In the genomic region with DNA sequence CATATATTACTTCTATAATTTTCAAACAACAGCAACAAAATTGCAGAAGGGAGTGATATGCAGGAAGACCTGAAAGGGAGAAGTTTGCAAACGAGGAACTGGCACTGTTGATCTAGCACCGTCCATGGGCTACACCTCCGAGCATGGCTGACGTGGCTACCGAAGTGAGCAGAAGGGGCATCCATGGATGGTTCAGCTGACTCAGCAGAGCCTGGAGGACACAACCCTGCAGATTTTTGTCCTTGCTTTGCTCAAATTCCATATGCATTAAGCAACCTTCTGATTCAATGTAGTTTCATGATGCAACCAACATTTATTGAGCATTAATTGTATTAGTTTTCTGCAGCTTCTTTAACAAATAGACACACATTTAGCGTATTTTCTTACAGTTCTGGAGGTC, we compare ENCODE assay signal across 19 cellular contexts.
DNase-seq lines count a peak whose midpoint lies in the region; ATAC-seq, FAIRE-seq and TF ChIP-seq lines count a peak whose summit lies in the region.
"Had no signal": no experiment of that assay in that cellular context is flagged by ENCODE, and none has a peak within 500 bp of the region (broad histone marks: within the 10 kb centered on the region; RNA-seq: fewer than 3 reads in every experiment).

No MANE protein-coding gene starts in this region.

- no peak overlapping the region for H2BK5ac ChIP-seq in IMR-90 (ENCODE audit: low read depth, low read length, poor library complexity, severe bottlenecking)

- H3K9me3 Mint-ChIP-seq in osteocyte (ENCODE audit: unreplicated experiment) (peaks cover 14% of the 10 kb centered on the region), endothelial cell (ENCODE audit: unreplicated experiment) (no peaks in the 10 kb centered on the region)

- WGBS in A549 (ENCODE audit: missing lambda C conversion rate): 28% methylated on average over 6 of the region's 6 CpGs
- no CpG with 5 or more reads among the region's 6 CpGs for WGBS in IMR-90 (ENCODE audit: extremely low coverage in 2 of 2, insufficient read length in 1 of 2), 2 experiments

- H3K9me3 ChIP-seq in A549 (no peaks in the 10 kb centered on the region), IMR-90 (ENCODE audit: control insufficient read depth, insufficient read depth, low read length) (peaks cover 39% of the 10 kb centered on the region)
- H3K9me3 ChIP-seq: BLaER1, Caco-2 had no signal

- POLR2A ChIA-PET in A549 (lab: Yijun Ruan, JAX) (no interaction called here), IMR-90 (lab: Charles Lee; ENCODE audit: unreplicated experiment) (no interaction called here)

- no peak overlapping the region for H3K14ac ChIP-seq in IMR-90 (replicated peaks; ENCODE audit: low read depth, low read length)

- in situ Hi-C loops in IMR-90 (cut with MboI; ENCODE audit: low sequenced_read_pairs): no loop called here

- no peak overlapping the region for H3K9ac ChIP-seq in IMR-90 (ENCODE audit: low read depth, low read length)
- H3K9ac ChIP-seq: BLaER1 had no signal

- TF ChIP-seq POLR2A in A549 (IDR thresholded peaks at IDR 0.05; ENCODE audit: low read length): no peak
- TF ChIP-seq POLR2A in IMR-90 (IDR thresholded peaks at IDR 0.05; ENCODE audit: low read depth, low read length): no peak

- no peaks in the 10 kb centered on the region for H3K36me3 ChIP-seq in IMR-90 (ENCODE audit: control insufficient read depth, insufficient read depth, low read length)
- H3K36me3 ChIP-seq: BLaER1 had no signal

- no peaks in the 10 kb centered on the region for H3K36me3 Mint-ChIP-seq in osteocyte (ENCODE audit: unreplicated experiment)
- H3K36me3 Mint-ChIP-seq in endothelial cell (ENCODE audit: low read depth, unreplicated experiment): no peaks in the 10 kb centered on the region
- H3K36me3 Mint-ChIP-seq: CD4-positive, CD25-positive, alpha-beta regulatory T cell; CD8-positive, alpha-beta T cell had no signal

- H3K9me1 ChIP-seq in IMR-90 (ENCODE audit: insufficient read depth, low read length): no peaks in the 10 kb centered on the region

- H2BK120ac ChIP-seq in IMR-90 (ENCODE audit: low read depth, low read length): no peak overlapping the region

- dilution Hi-C loops in IMR-90 (cut with HindIII; ENCODE audit: low sequenced_read_pairs, unreplicated experiment): no loop called here

- TF ChIP-seq CTCF in A549 (IDR thresholded peaks at IDR 0.05) (no peak), IMR-90 (conservative IDR thresholded peaks at IDR 0.05; ENCODE audit: low read depth, low read length) (no peak), coronary artery (IDR thresholded peaks at IDR 0.05) (no peak), osteocyte (IDR thresholded peaks at IDR 0.05) (no peak), endothelial cell (IDR thresholded peaks at IDR 0.05; ENCODE audit: unreplicated experiment) (no peak)

- no peak for FAIRE-seq in A549 (lab: Jason Lieb, UNC)
- FAIRE-seq: G401.6, GM12892 had no signal

- CTCF ChIA-PET in A549 (lab: Yijun Ruan, JAX): no interaction called here
- CTCF ChIA-PET in IMR-90 (lab: Yijun Ruan, JAX): no interaction called here

- H3K4me3 ChIP-seq in A549 (no peak overlapping the region), IMR-90 (ENCODE audit: insufficient read depth, low read depth, low read length) (no peak overlapping the region), coronary artery (no peak overlapping the region)
- H3K4me3 ChIP-seq: BLaER1 had no signal

- TF ChIP-seq EP300 in A549 (IDR thresholded peaks at IDR 0.05): no peak

- H2AK9ac ChIP-seq in IMR-90 (replicated peaks; ENCODE audit: low read depth, low read length, poor library complexity): no peak overlapping the region

- H3K27ac ChIP-seq in A549 (no peak overlapping the region), IMR-90 (ENCODE audit: insufficient read depth, low read length) (no peak overlapping the region), coronary artery (no peak overlapping the region)
- H3K27ac ChIP-seq: BLaER1, C4-2B had no signal

- ATAC-seq in A549: no peak
- ATAC-seq in IMR-90 (ENCODE audit: low read depth): no peak
- no peak for ATAC-seq in sciatic nerve
- ATAC-seq: CD8-positive, alpha-beta T cell had no signal

- H3K18ac ChIP-seq in IMR-90 (ENCODE audit: low read depth, low read length): no peak overlapping the region

- H3K27me3 Mint-ChIP-seq in osteocyte (ENCODE audit: unreplicated experiment): no peaks in the 10 kb centered on the region
- H3K27me3 Mint-ChIP-seq in endothelial cell (ENCODE audit: unreplicated experiment): no peaks in the 10 kb centered on the region
- H3K27me3 Mint-ChIP-seq: CD4-positive, CD25-positive, alpha-beta regulatory T cell had no signal

- H3K79me1 ChIP-seq in IMR-90 (ENCODE audit: low read depth in 1 of 2, low read length in 2 of 2): no peaks in the 10 kb centered on the region

- no peak overlapping the region for H2BK15ac ChIP-seq in IMR-90 (ENCODE audit: low read depth, low read length)

- H4K5ac ChIP-seq in IMR-90 (ENCODE audit: low read depth, low read length): no peak overlapping the region

- H3K4me3 Mint-ChIP-seq in osteocyte (ENCODE audit: unreplicated experiment) (no peak overlapping the region), endothelial cell (ENCODE audit: unreplicated experiment) (no peak overlapping the region)
- H3K4me3 Mint-ChIP-seq: B cell; CD4-positive, CD25-positive, alpha-beta regulatory T cell; CD8-positive, alpha-beta T cell had no signal

- H3K27ac Mint-ChIP-seq in osteocyte (ENCODE audit: unreplicated experiment) (no peak overlapping the region), endothelial cell (ENCODE audit: unreplicated experiment) (no peak overlapping the region)
- H3K27ac Mint-ChIP-seq: B cell; CD8-positive, alpha-beta T cell had no signal

- intact Hi-C loops in IMR-90 (cut with micrococcal nuclease): no loop called here
- intact Hi-C loops in sciatic nerve (cut with DNase I): no loop called here

- H2AFZ ChIP-seq in IMR-90 (replicated peaks; ENCODE audit: low read length, poor library complexity): no peak overlapping the region

- H3K56ac ChIP-seq in IMR-90 (ENCODE audit: extremely low read depth, insufficient read depth, low read length): no peak overlapping the region

- no peak overlapping the region for H4K91ac ChIP-seq in IMR-90 (ENCODE audit: insufficient read depth, low read depth, low read length)

- no peak overlapping the region for H2AK5ac ChIP-seq in IMR-90 (ENCODE audit: low read depth, low read length)

- TF ChIP-seq RAD21 in A549 (conservative IDR thresholded peaks at IDR 0.05 in 1 of 2, IDR thresholded peaks at IDR 0.05 in 1 of 2) (no peak), IMR-90 (IDR thresholded peaks at IDR 0.05; ENCODE audit: low read length) (no peak)

- no peaks in the 10 kb centered on the region for H3K4me1 Mint-ChIP-seq in osteocyte (ENCODE audit: unreplicated experiment)
- no peaks in the 10 kb centered on the region for H3K4me1 Mint-ChIP-seq in endothelial cell (ENCODE audit: unreplicated experiment)
- H3K4me1 Mint-ChIP-seq: B cell; CD4-positive, CD25-positive, alpha-beta regulatory T cell had no signal

- H3K27me3 ChIP-seq in IMR-90 (ENCODE audit: control insufficient read depth, insufficient read depth, low read length): no peaks in the 10 kb centered on the region
- H3K27me3 ChIP-seq: BLaER1 had no signal

- DNase-seq in A549 (ENCODE audit: low read depth in 1 of 2, low spot score in 1 of 2): no peak
- DNase-seq in IMR-90: no peak
- peak; percentile 21 for DNase-seq in coronary artery (ENCODE audit: low spot score)
- peak; percentile 15 for DNase-seq in osteocyte (ENCODE audit: extremely low spot score, unreplicated experiment)
- no peak for DNase-seq in sciatic nerve (ENCODE audit: low spot score)
- no peak for DNase-seq in endothelial cell (ENCODE audit: low spot score)
- DNase-seq: Caco-2; CD4-positive, CD25-positive, alpha-beta regulatory T cell; CD8-positive, alpha-beta T cell; DMS153; DND-41; GOT3; H7; HCEC 1CT had no signal

- H2BK20ac ChIP-seq in IMR-90 (ENCODE audit: low read depth, low read length): no peak overlapping the region

- H3K23ac ChIP-seq in IMR-90 (ENCODE audit: low read depth, low read length): no peak overlapping the region

- H4K20me1 ChIP-seq in IMR-90 (ENCODE audit: insufficient read depth, low read length): no peaks in the 10 kb centered on the region
- H4K20me1 ChIP-seq: BLaER1 had no signal

- no TSS peak for BruUV-seq in IMR-90 (replicated peaks; lab: Mats Ljungman, UMichigan)

- H3K4me2 ChIP-seq in A549 (no peak overlapping the region), IMR-90 (ENCODE audit: low read depth, low read length) (no peak overlapping the region)
- H3K4me2 ChIP-seq: BLaER1 had no signal

- no peak overlapping the region for H3K4ac ChIP-seq in IMR-90 (ENCODE audit: low read depth, low read length)

- no peak overlapping the region for H4K8ac ChIP-seq in IMR-90 (ENCODE audit: low read depth in 2 of 2, low read length in 2 of 2)

- H3K4me1 ChIP-seq in A549: no peaks in the 10 kb centered on the region
- no peaks in the 10 kb centered on the region for H3K4me1 ChIP-seq in IMR-90 (ENCODE audit: control insufficient read depth, insufficient read depth, low read length)
- H3K4me1 ChIP-seq: Caco-2 had no signal

TF ChIP-seq in A549, 52 proteins besides CTCF, POLR2A, EP300 and RAD21:
- TF ChIP-seq MAZ (IDR thresholded peaks at IDR 0.05; ENCODE audit: borderline replicate concordance, low read depth, low read length) (no peak), MAFK (IDR thresholded peaks at IDR 0.05; ENCODE audit: partially characterized antibody) (peak; percentile 34)

TF ChIP-seq in IMR-90, 13 proteins besides CTCF, POLR2A, EP300 and RAD21:
- no peak for TF ChIP-seq CEBPB (IDR thresholded peaks at IDR 0.05; ENCODE audit: low read depth, low read length)
- TF ChIP-seq MAFK (IDR thresholded peaks at IDR 0.05; ENCODE audit: low read depth, low read length): peak; percentile 49

Comparison
In these comparisons a context has a peak if more than half of its experiments do, and no peak if none do; other contexts are left out.
1. DNase-seq: peak in coronary artery (single experiment) and osteocyte (single experiment); none in A549 (0 of 2), IMR-90 (single experiment), sciatic nerve (single experiment) and endothelial cell (single experiment).